In the genomic region with DNA sequence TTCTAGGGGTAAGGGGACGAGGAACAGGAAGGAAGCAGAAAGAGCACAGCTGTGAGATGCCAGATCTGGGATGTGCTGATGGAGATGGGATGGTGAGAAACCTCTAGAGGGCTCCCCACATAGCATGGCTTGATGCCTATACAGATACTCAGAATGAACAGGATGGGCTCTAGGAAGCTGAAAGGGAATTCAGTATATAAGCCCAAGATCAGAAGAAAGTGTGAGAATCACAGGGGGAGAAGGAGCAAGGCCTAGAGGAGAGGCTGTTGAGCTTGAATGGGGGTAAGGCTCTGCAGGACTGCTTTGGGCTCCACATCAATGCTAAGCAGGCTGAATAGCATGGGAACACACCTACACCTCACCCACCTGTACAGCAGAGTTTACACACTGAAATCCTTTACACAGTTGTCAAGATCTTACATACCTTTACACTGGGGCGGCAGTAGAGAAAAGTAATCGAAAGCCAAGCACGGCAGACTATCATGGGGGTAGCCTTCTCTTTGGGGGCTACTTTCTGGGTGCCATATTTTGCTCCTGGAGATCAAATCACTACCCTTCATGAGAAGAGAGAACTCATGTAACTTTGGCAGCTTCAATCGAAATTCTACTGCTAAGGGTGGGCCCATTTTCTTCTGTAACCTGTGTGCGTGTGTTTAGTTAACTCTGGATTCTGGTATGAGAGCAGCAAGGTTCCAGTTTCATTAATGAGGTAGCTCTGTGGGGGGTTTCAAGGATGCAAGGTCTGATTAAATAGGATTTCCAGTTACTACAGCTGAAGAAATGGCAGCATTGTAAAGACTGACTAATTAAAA, we compare ENCODE assay signal across 11 cellular contexts. TPM values are rescaled to one million over a fixed set of nuclear protein-coding genes. Genes with fewer than 3 reads are reported as not detected.
A peak's percentile ranks its signal among the peaks of the same experiment; 100 is the strongest.
DNase-seq lines count a peak whose midpoint lies in the region; ATAC-seq, FAIRE-seq and TF ChIP-seq lines count a peak whose summit lies in the region.
"Had no signal": no experiment of that assay in that cellular context is flagged by ENCODE, and none has a peak within 500 bp of the region (broad histone marks: within the 10 kb centered on the region; RNA-seq: fewer than 3 reads in every experiment).

No MANE protein-coding gene starts in this region.

- H3K27ac Mint-ChIP-seq in activated CD8-positive, alpha-beta T cell treated with anti-CD3 and anti-CD28 coated beads for 36 hours = peak overlapping the region; percentile 92
- no peak overlapping the region for H3K27ac Mint-ChIP-seq in type B pancreatic cell

- peak; percentile 68 for ATAC-seq in activated CD8-positive, alpha-beta T cell treated with anti-CD3 and anti-CD28 coated beads for 36 hours
- no peak for ATAC-seq in foreskin keratinocyte
- ATAC-seq: heart right ventricle, sciatic nerve had no signal

- peaks cover 2% of the 10 kb centered on the region for H3K27me3 Mint-ChIP-seq in activated CD8-positive, alpha-beta T cell treated with anti-CD3 and anti-CD28 coated beads for 36 hours
- peaks cover 44% of the 10 kb centered on the region for H3K27me3 Mint-ChIP-seq in type B pancreatic cell

- TF ChIP-seq CTCF in BJ (IDR thresholded peaks at IDR 0.05; ENCODE audit: insufficient read depth, low read depth, low read length) (0 out of 2 replicates have a peak, but pooled peaks have one; percentile 12), D721Med (IDR thresholded peaks at IDR 0.05; ENCODE audit: insufficient read depth, missing control alignments) (peak; percentile 9), foreskin keratinocyte (conservative IDR thresholded peaks at IDR 0.05) (peak; percentile 29), type B pancreatic cell (conservative IDR thresholded peaks at IDR 0.05) (no peak)
- no peak for TF ChIP-seq CTCF in activated CD8-positive, alpha-beta T cell treated with anti-CD3 and anti-CD28 coated beads for 36 hours (IDR thresholded peaks at IDR 0.05)

- H3K27me3 ChIP-seq in BJ (ENCODE audit: control insufficient read depth, insufficient read depth, low read length) (peaks cover 29% of the 10 kb centered on the region), foreskin keratinocyte (no peaks in the 10 kb centered on the region)

- H3K4me1 Mint-ChIP-seq in activated CD8-positive, alpha-beta T cell treated with anti-CD3 and anti-CD28 coated beads for 36 hours (ENCODE audit: low read depth) = peaks cover 75% of the 10 kb centered on the region
- peaks cover 17% of the 10 kb centered on the region for H3K4me1 Mint-ChIP-seq in type B pancreatic cell (ENCODE audit: unreplicated experiment)

- no peaks in the 10 kb centered on the region for H3K36me3 ChIP-seq in BJ (ENCODE audit: control insufficient read depth, insufficient read depth, low read length)
- H3K36me3 ChIP-seq: heart right ventricle had no signal

- H3K4me1 ChIP-seq in foreskin keratinocyte = peaks cover 13% of the 10 kb centered on the region

- FAIRE-seq in D721Med (lab: Jason Lieb, UNC) = no peak
- FAIRE-seq: H54 had no signal

- POLR2A ChIA-PET in BJ (lab: Charles Lee) = no interaction called here
- POLR2A ChIA-PET in activated CD8-positive, alpha-beta T cell treated with anti-CD3 and anti-CD28 coated beads for 36 hours (lab: Charles Lee) = interaction anchor here (0.6 to 4.3 kb wide), 10 partner anchors 9 to 328 kb away, joined by 3 to 21 read pairs (median 5); a partner anchor contains a TSS

- in situ Hi-C loops in G401 (cut with HindIII; ENCODE audit: low sequenced_read_pairs) = no loop called here

- H3K4me3 Mint-ChIP-seq in activated CD8-positive, alpha-beta T cell treated with anti-CD3 and anti-CD28 coated beads for 36 hours = peak overlapping the region; percentile 39
- H3K4me3 Mint-ChIP-seq in type B pancreatic cell = no peak overlapping the region

- H3K4me3 ChIP-seq in BJ (ENCODE audit: low read depth, low read length) = no peak overlapping the region
- H3K4me3 ChIP-seq: heart right ventricle had no signal

- intact Hi-C loops in activated CD8-positive, alpha-beta T cell treated with anti-CD3 and anti-CD28 coated beads for 36 hours (cut with micrococcal nuclease) = no loop called here

- H3K36me3 Mint-ChIP-seq in activated CD8-positive, alpha-beta T cell treated with anti-CD3 and anti-CD28 coated beads for 36 hours (ENCODE audit: low read depth) = peaks cover 50% of the 10 kb centered on the region
- H3K36me3 Mint-ChIP-seq in type B pancreatic cell = no peaks in the 10 kb centered on the region

- H3K9me3 Mint-ChIP-seq in activated CD8-positive, alpha-beta T cell treated with anti-CD3 and anti-CD28 coated beads for 36 hours = peaks cover 13% of the 10 kb centered on the region
- no peaks in the 10 kb centered on the region for H3K9me3 Mint-ChIP-seq in type B pancreatic cell

- no peak overlapping the region for H3K27ac ChIP-seq in foreskin keratinocyte
- H3K27ac ChIP-seq: heart right ventricle had no signal

- CTCF ChIA-PET in BJ (lab: Yijun Ruan, JAX) = interaction anchor here (0.5 to 2.2 kb wide), 4 partner anchors 74 to 186 kb away, joined by 3 to 5 read pairs (median 3); no protein-coding TSS in a partner anchor
- CTCF ChIA-PET in activated CD8-positive, alpha-beta T cell treated with anti-CD3 and anti-CD28 coated beads for 36 hours (lab: Charles Lee) = interaction anchor here (1.0 to 3.0 kb wide), 6 partner anchors 10 to 186 kb away, joined by 3 to 26 read pairs (median 6); no protein-coding TSS in a partner anchor

- DNase-seq in BJ (ENCODE audit: low read depth) = no peak
- no peak for DNase-seq in D721Med (ENCODE audit: insufficient read length, low spot score)
- peak; percentile 41 for DNase-seq in activated CD8-positive, alpha-beta T cell treated with anti-CD3 and anti-CD28 coated beads for 36 hours
- DNase-seq in foreskin keratinocyte = no peak
- DNase-seq in hypothalamus (lab: John Stamatoyannopoulos, UW) = no peak
- DNase-seq in G401 (ENCODE audit: low spot score) = no peak
- no peak for DNase-seq in type B pancreatic cell (ENCODE audit: extremely low spot score, unreplicated experiment)
- DNase-seq: heart right ventricle, NCI-H2171 treated with DMSO at 0.1 percent for 48 hours had no signal

RNA-seq across cellular contexts. Expression of a gene that starts 30.6 kb away (rescaled TPM):
- polyA plus RNA-seq in BJ (2011; rRNA removed) = not detected in 2 replicates
- not detected in 2 replicates for polyA minus RNA-seq in BJ (2011; rRNA and poly(A)+ RNA removed)
- total RNA-seq in activated CD8-positive, alpha-beta T cell treated with anti-CD3 and anti-CD28 coated beads for 36 hours = 10 to 100 TPM; 55.8 to 58.7 TPM
- total RNA-seq in foreskin keratinocyte = 4.5 and 8.1 TPM in 2 replicates
- polyA plus RNA-seq in foreskin keratinocyte = 5.1 and 8.8 TPM in 2 replicates
- total RNA-seq in G401 (2014; rRNA removed; shearing (Covaris generic)) = not detected in 2 replicates
- total RNA-seq in type B pancreatic cell (ENCODE audit: low replicate concordance) = 42.1 and 136 TPM in 2 replicates

Comparison
In these comparisons a context has a peak if more than half of its experiments do, and no peak if none do; other contexts are left out.
1. CTCF ChIP-seq: peak in BJ (single experiment), D721Med (single experiment) and foreskin keratinocyte (single experiment); none in activated CD8-positive, alpha-beta T cell treated with anti-CD3 and anti-CD28 coated beads for 36 hours (single experiment) and type B pancreatic cell (single experiment).